Comparison of ENCODE assay signal across 30 cellular contexts in genomic region chr11:69462106-69463045, GRCh38. TPM values are rescaled to one million over a fixed set of nuclear protein-coding genes. Genes with fewer than 3 reads are reported as not detected.
DNase-seq lines count a peak whose midpoint lies in the region; ATAC-seq and TF ChIP-seq lines count a peak whose summit lies in the region.
"Had no signal": no experiment of that assay in that cellular context is flagged by ENCODE, and none has a peak within 500 bp of the region (broad histone marks: within the 10 kb centered on the region; RNA-seq: fewer than 3 reads in every experiment).

No MANE protein-coding gene starts in this region.

- peak; percentile 19 to 42 for ATAC-seq in right cardiac atrium
- ATAC-seq in sciatic nerve, result peak; percentile 62
- no peak for ATAC-seq in natural killer cell
- ATAC-seq: activated T-cell treated with anti-CD3 and anti-CD28 coated beads, Interleukin-2, amount 50 U/mL, for 4 hours; gastrocnemius medialis had no signal

- no peaks in the 10 kb centered on the region for H3K36me3 ChIP-seq in BLaER1
- H3K36me3 ChIP-seq in Peyer's patch, result no peaks in the 10 kb centered on the region
- H3K36me3 ChIP-seq: gastrocnemius medialis, tibial nerve had no signal

- H3K27ac ChIP-seq in BLaER1 (no peak overlapping the region), coronary artery (peak overlapping the region in 1 of 2 donors; percentile 59), right cardiac atrium (ENCODE audit: low read length) (no peak overlapping the region), Peyer's patch (no peak overlapping the region)
- H3K27ac ChIP-seq: epithelial cell of prostate, gastrocnemius medialis, psoas muscle had no signal

- H3K4me1 ChIP-seq in BLaER1 (peaks cover 31% of the 10 kb centered on the region), right cardiac atrium (ENCODE audit: control insufficient read depth, insufficient read depth, low read length) (no peaks in the 10 kb centered on the region), Peyer's patch (peaks cover 0 to 18% (median 2%) of the 10 kb centered on the region in 4 donors)
- H3K4me1 ChIP-seq: psoas muscle had no signal

- no peak for TF ChIP-seq CTCF in coronary artery (IDR thresholded peaks at IDR 0.05)
- TF ChIP-seq CTCF in Peyer's patch (IDR thresholded peaks at IDR 0.05), result no peak
- TF ChIP-seq CTCF in natural killer cell (IDR thresholded peaks at IDR 0.05), result no peak

- intact Hi-C loops in right cardiac atrium (cut with DNase I) (no loop called here), sciatic nerve (cut with DNase I) (no loop called here), natural killer cell (cut with micrococcal nuclease) (no loop called here)

- peaks cover 6% of the 10 kb centered on the region for H3K36me3 Mint-ChIP-seq in natural killer cell

- H3K27ac Mint-ChIP-seq in natural killer cell, result no peak overlapping the region
- H3K27ac Mint-ChIP-seq: mesothelial cell of epicardium; stimulated activated naive CD8-positive, alpha-beta T cell treated with anti-CD3 and anti-CD28 coated beads, Interleukin-15, Interleukin-2, amounts not matched to agents 100 ng/mL and 50 ng/mL, for 24 hours had no signal

- 65% methylated on average over 20 of the region's 20 CpGs for WGBS in right cardiac atrium

- H4K20me1 ChIP-seq in BLaER1, result no peaks in the 10 kb centered on the region

- in situ Hi-C loops in G401 (cut with HindIII; ENCODE audit: low sequenced_read_pairs), result no loop called here

- H3K4me2 ChIP-seq in BLaER1, result peak overlapping the region; percentile 70

- H3K27me3 Mint-ChIP-seq in natural killer cell (ENCODE audit: low read depth in 2 of 2), result peaks cover 22 to 36% of the 10 kb centered on the region in 2 donors

- peaks cover 0 to 3% of the 10 kb centered on the region in 2 donors for H3K9me3 Mint-ChIP-seq in natural killer cell

- peaks cover 0 to 7% of the 10 kb centered on the region in 2 donors for H3K4me1 Mint-ChIP-seq in natural killer cell
- H3K4me1 Mint-ChIP-seq: central memory CD8-positive, alpha-beta T cell had no signal

- no peak overlapping the region for H3K9ac ChIP-seq in BLaER1

- H3K4me3 Mint-ChIP-seq in natural killer cell, result no peak overlapping the region
- H3K4me3 Mint-ChIP-seq: activated T-cell treated with anti-CD3 and anti-CD28 coated beads, Interleukin-2, amount 50 U/mL, for 4 hours; central memory CD8-positive, alpha-beta T cell; mesothelial cell of epicardium; stimulated activated naive CD8-positive, alpha-beta T cell treated with anti-CD3 and anti-CD28 coated beads, Interleukin-15, Interleukin-2, amounts not matched to agents 100 ng/mL and 50 ng/mL, for 24 hours had no signal

- H3K9me3 ChIP-seq in BLaER1, result peaks cover 17% of the 10 kb centered on the region
- H3K9me3 ChIP-seq in right cardiac atrium (ENCODE audit: control insufficient read depth, low read length), result peaks cover 2% of the 10 kb centered on the region
- H3K9me3 ChIP-seq in Peyer's patch, result peaks cover 0 to 7% (median 0%) of the 10 kb centered on the region in 4 donors
- H3K9me3 ChIP-seq: gastrocnemius medialis had no signal

- DNase-seq in coronary artery (ENCODE audit: low spot score) (no peak), right cardiac atrium (peak in 2 of 3 donors; percentile 46 to 70), sciatic nerve (ENCODE audit: low spot score) (no peak), G401 (ENCODE audit: low spot score) (no peak), NCI-H526 (lab: John Stamatoyannopoulos, UW) (no peak), Peyer's patch (no peak), natural killer cell (no peak)
- DNase-seq: activated naive CD4-positive, alpha-beta T cell treated with Interleukin-2 at 50 U/mL for 16 hours; activated T-cell treated with anti-CD3 and anti-CD28 coated beads, Interleukin-2, amount 50 U/mL, for 4 hours; C1 segment of cervical spinal cord; DND-41; gastrocnemius medialis; GOT3; NCI-H1048; NCI-H187; NCI-H69; SHP77; stimulated activated CD4-positive, alpha-beta T cell treated with anti-CD3 and anti-CD28 coated beads, Interleukin-4, amount 100 ng/mL, for 24 hours had no signal

- TF ChIP-seq POLR2A in Peyer's patch (IDR thresholded peaks at IDR 0.05), result no peak

- H3K4me3 ChIP-seq in BLaER1 (no peak overlapping the region), coronary artery (peak overlapping the region; percentile 10), right cardiac atrium (ENCODE audit: low read length) (no peak overlapping the region), Peyer's patch (no peak overlapping the region)
- H3K4me3 ChIP-seq: gastrocnemius medialis, psoas muscle, tibial nerve had no signal

- no peaks in the 10 kb centered on the region for H3K27me3 ChIP-seq in BLaER1
- no peaks in the 10 kb centered on the region for H3K27me3 ChIP-seq in right cardiac atrium (ENCODE audit: control insufficient read depth, insufficient read depth)
- no peaks in the 10 kb centered on the region for H3K27me3 ChIP-seq in Peyer's patch
- H3K27me3 ChIP-seq: tibial nerve had no signal

RNA-seq across cellular contexts. Expression of gene LINC01488, which starts 19.1 kb away (rescaled TPM):
- under 1 TPM in 2 of 4 donors, not detected in 2; 0.14 to 0.17 TPM for total RNA-seq in right cardiac atrium
- 0.16 TPM for polyA plus RNA-seq in right cardiac atrium
- total RNA-seq in sciatic nerve, result not detected
- total RNA-seq in G401 (2014; rRNA removed; shearing (Covaris generic)), result not detected in 2 replicates
- not detected for total RNA-seq in Peyer's patch
- not detected for total RNA-seq in natural killer cell
- total RNA-seq: A673; activated CD8-positive, alpha-beta memory T cell treated with anti-CD3 and anti-CD28 coated beads for 36 hours; activated T-cell treated with anti-CD3 and anti-CD28 coated beads, Interleukin-2, amount 50 U/mL, for 4 hours; gastrocnemius medialis; kidney epithelial cell; LHCN-M2; mesothelial cell of epicardium; psoas muscle; tibial nerve had no signal
- polyA plus RNA-seq: neural cell had no signal

Comparison
In these comparisons a context has a peak if more than half of its experiments do, and no peak if none do; other contexts are left out.
1. DNase-seq: peak in right cardiac atrium (2 of 3); none in coronary artery (single experiment), sciatic nerve (single experiment), G401 (single experiment), NCI-H526 (0 of 2), Peyer's patch (0 of 3) and natural killer cell (single experiment).
2. ATAC-seq: peak in right cardiac atrium (2 of 2) and sciatic nerve (single experiment); none in natural killer cell (0 of 3).